17 cellular contexts compared by ENCODE assay signal in the genomic region with DNA sequence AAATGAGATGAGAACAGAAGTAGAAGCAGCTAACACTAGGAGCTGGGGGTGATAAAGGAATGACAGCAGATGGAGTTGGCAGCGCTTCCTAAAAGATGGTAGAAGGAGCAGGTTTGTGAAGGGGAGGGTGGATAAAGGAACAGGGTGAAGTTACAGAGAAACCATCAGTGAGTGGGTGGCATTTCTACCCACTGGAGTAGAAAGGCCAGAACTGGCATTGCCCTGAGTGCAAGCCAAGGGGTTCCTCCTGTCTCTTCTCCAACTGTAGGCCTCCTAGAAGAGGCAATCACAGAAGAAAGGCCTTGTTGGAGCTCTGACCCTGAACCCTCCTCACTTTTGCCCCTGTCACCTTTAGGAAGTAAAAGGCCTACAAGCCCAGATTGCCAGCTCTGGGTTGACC. TPM values are rescaled to one million over a fixed set of nuclear protein-coding genes. Genes with fewer than 3 reads are reported as not detected.
A peak's percentile ranks its signal among the peaks of the same experiment; 100 is the strongest.
DNase-seq lines count a peak whose midpoint lies in the region; ATAC-seq and TF ChIP-seq lines count a peak whose summit lies in the region.
"Had no signal": no experiment of that assay in that cellular context is flagged by ENCODE, and none has a peak within 500 bp of the region (broad histone marks: within the 10 kb centered on the region; RNA-seq: fewer than 3 reads in every experiment).

No MANE protein-coding gene starts in this region.

- H3K27ac ChIP-seq in HUES6 (ENCODE audit: low read depth, low read length) (no peak overlapping the region), brain microvascular endothelial cell (no peak overlapping the region), left lung (no peak overlapping the region)

- peaks cover 8% of the 10 kb centered on the region for H3K4me1 Mint-ChIP-seq in stimulated activated memory B cell treated with anti-CD40 and anti-IgM and Interleukin-4, amounts not matched to agents 10 μg/mL and 1 μg/mL and 100 μg/mL, for 72 hours
- peaks cover 0 to 16% of the 10 kb centered on the region in 2 donors for H3K4me1 Mint-ChIP-seq in natural killer cell

- peak overlapping the region; percentile 94 for H3K9ac ChIP-seq in HUES6 (ENCODE audit: low read length)

- no peaks in the 10 kb centered on the region for H3K36me3 Mint-ChIP-seq in stimulated activated memory B cell treated with anti-CD40 and anti-IgM and Interleukin-4, amounts not matched to agents 10 μg/mL and 1 μg/mL and 100 μg/mL, for 72 hours
- no peaks in the 10 kb centered on the region for H3K36me3 Mint-ChIP-seq in natural killer cell

- H3K36me3 ChIP-seq in HUES6 (ENCODE audit: control insufficient read depth, insufficient read depth, low read length): peaks cover 39% of the 10 kb centered on the region
- peaks cover 32% of the 10 kb centered on the region for H3K36me3 ChIP-seq in brain microvascular endothelial cell (replicated peaks)
- H3K36me3 ChIP-seq in left lung: peaks cover 0 to 8% of the 10 kb centered on the region in 2 donors
- H3K36me3 ChIP-seq in BE2C: no peaks in the 10 kb centered on the region

- peak overlapping the region; percentile 15 for H3K27ac Mint-ChIP-seq in stimulated activated memory B cell treated with anti-CD40 and anti-IgM and Interleukin-4, amounts not matched to agents 10 μg/mL and 1 μg/mL and 100 μg/mL, for 72 hours
- no peak overlapping the region for H3K27ac Mint-ChIP-seq in natural killer cell
- H3K27ac Mint-ChIP-seq: T-helper 17 cell had no signal

- H3K4me3 ChIP-seq in HUES6 (ENCODE audit: low read depth, low read length) (peak overlapping the region; percentile 78; the same call in 1 of the 2 replicates), brain microvascular endothelial cell (ENCODE audit: low read depth, low read length) (peak overlapping the region; percentile 89), left lung (peak overlapping the region; percentile 36 to 52), BE2C (ENCODE audit: low read depth, low read length) (no peak overlapping the region)
- H3K4me3 ChIP-seq: HAP-1 had no signal

- no peak for ATAC-seq in left lung
- no peak for ATAC-seq in stimulated activated memory B cell treated with anti-CD40 and anti-IgM and Interleukin-4, amounts not matched to agents 10 μg/mL and 1 μg/mL and 100 μg/mL, for 72 hours
- no peak for ATAC-seq in natural killer cell
- no peak for ATAC-seq in GM19035 (IDR thresholded peaks at IDR 0.05; ENCODE audit: unreplicated experiment)
- ATAC-seq: T-helper 17 cell had no signal

- in situ Hi-C loops in brain microvascular endothelial cell (cut with HindIII; ENCODE audit: low pct_ligation_motif_present, low sequenced_read_pairs): no loop called here

- H3K27me3 ChIP-seq in HUES6 (ENCODE audit: control insufficient read depth, insufficient read depth, low read length) (no peaks in the 10 kb centered on the region), brain microvascular endothelial cell (replicated peaks) (no peaks in the 10 kb centered on the region), left lung (peaks cover 0 to 23% of the 10 kb centered on the region in 2 donors), BE2C (peaks cover 8% of the 10 kb centered on the region; the same call in 1 of the 2 replicates)

- no peaks in the 10 kb centered on the region for H3K9me3 Mint-ChIP-seq in stimulated activated memory B cell treated with anti-CD40 and anti-IgM and Interleukin-4, amounts not matched to agents 10 μg/mL and 1 μg/mL and 100 μg/mL, for 72 hours
- no peaks in the 10 kb centered on the region for H3K9me3 Mint-ChIP-seq in natural killer cell

- H3K27me3 Mint-ChIP-seq in stimulated activated memory B cell treated with anti-CD40 and anti-IgM and Interleukin-4, amounts not matched to agents 10 μg/mL and 1 μg/mL and 100 μg/mL, for 72 hours: no peaks in the 10 kb centered on the region
- peaks cover 0 to 19% of the 10 kb centered on the region in 2 donors for H3K27me3 Mint-ChIP-seq in natural killer cell (ENCODE audit: low read depth in 2 of 2)
- H3K27me3 Mint-ChIP-seq: T-helper 17 cell had no signal

- TF ChIP-seq CTCF in brain microvascular endothelial cell (IDR thresholded peaks at IDR 0.05; ENCODE audit: low read depth, low read length, missing control alignments): no peak
- TF ChIP-seq CTCF in left lung (IDR thresholded peaks at IDR 0.05): no peak
- TF ChIP-seq CTCF in natural killer cell (IDR thresholded peaks at IDR 0.05): no peak
- no peak for TF ChIP-seq CTCF in BE2C (IDR thresholded peaks at IDR 0.05; ENCODE audit: low read depth, low read length)

- H3K9me3 ChIP-seq in HUES6 (ENCODE audit: control insufficient read depth, insufficient read depth, low read depth, low read length): no peaks in the 10 kb centered on the region
- no peaks in the 10 kb centered on the region for H3K9me3 ChIP-seq in left lung
- no peaks in the 10 kb centered on the region for H3K9me3 ChIP-seq in BE2C
- H3K9me3 ChIP-seq: HAP-1 had no signal

- H3K4me1 ChIP-seq in HUES6 (ENCODE audit: control insufficient read depth, insufficient read depth, low read length) (peaks cover 27% of the 10 kb centered on the region), left lung (peaks cover 5 to 10% of the 10 kb centered on the region in 2 donors), BE2C (no peaks in the 10 kb centered on the region)

- DNase-seq in brain microvascular endothelial cell: no peak
- DNase-seq in left lung: no peak
- no peak for DNase-seq in natural killer cell
- no peak for DNase-seq in BE2C
- DNase-seq in nucleus accumbens (lab: John Stamatoyannopoulos, UW): no peak
- DNase-seq: activated CD4-positive, alpha-beta T cell treated with anti-CD3 and anti-CD28 coated beads for 48 hours; activated T-cell treated with anti-CD3 and anti-CD28 coated beads, Interleukin-2, amount 50 U/mL, for 48 hours; cortex of kidney; NCI-H1930; NCI-H524; stimulated activated CD4-positive, alpha-beta T cell treated with anti-CD3 and anti-CD28 coated beads, Interleukin-15, amount 100 ng/mL, for 24 hours; T-helper 17 cell had no signal

- intact Hi-C loops in left lung (cut with DNase I) (no loop called here), natural killer cell (cut with micrococcal nuclease) (no loop called here)

- no peak overlapping the region for H3K4me3 Mint-ChIP-seq in stimulated activated memory B cell treated with anti-CD40 and anti-IgM and Interleukin-4, amounts not matched to agents 10 μg/mL and 1 μg/mL and 100 μg/mL, for 72 hours
- H3K4me3 Mint-ChIP-seq in natural killer cell: no peak overlapping the region
- H3K4me3 Mint-ChIP-seq: T-helper 17 cell had no signal

RNA-seq across cellular contexts. Expression of a gene that starts 2.2 kb away (rescaled TPM):
- total RNA-seq in left lung (100 to 1,000 TPM; 447 to 667 TPM), natural killer cell (1 to 10 TPM in 1 of 3 donors, under 1 TPM in 1, not detected in 1; 0.24 to 2.5 TPM)
- polyA plus RNA-seq in BE2C (2012; ENCODE audit: insufficient read depth, insufficient read length, low read depth): 3.5 TPM

RNA-seq across cellular contexts. Expression of a gene that starts 46.2 kb away (rescaled TPM):
- total RNA-seq in left lung: 1,000 to 10,000 TPM in 1 of 2 donors, 100 to 1,000 TPM in 1; 583 to 1,126 TPM
- total RNA-seq in natural killer cell: under 1 TPM in 2 of 3 donors, not detected in 1; 0.24 to 0.25 TPM
- polyA plus RNA-seq in BE2C (2012; ENCODE audit: insufficient read depth, insufficient read length, low read depth): 20.8 TPM
- total RNA-seq: LHCN-M2 had no signal

RNA-seq across cellular contexts. Expression of a gene that starts 55.1 kb away (rescaled TPM):
- total RNA-seq in left lung (100 to 1,000 TPM; 326 to 378 TPM), natural killer cell (100 to 1,000 TPM; 505 to 537 (median 518) TPM)
- polyA plus RNA-seq in BE2C (2012; ENCODE audit: insufficient read depth, insufficient read length, low read depth): 173 TPM

Comparison
In these comparisons a context has a peak if more than half of its experiments do, and no peak if none do; other contexts are left out.
1. RNA of a gene that starts 2.2 kb away (total RNA-seq): 447 to 667 TPM in left lung; 0.24 to 2.5 TPM in natural killer cell; every median in the first group is over 100 times any median in the second.
2. RNA of a gene that starts 46.2 kb away (total RNA-seq): 583 to 1,126 TPM in left lung; 0.24 to 0.25 TPM in natural killer cell; every median in the first group is over 100 times any median in the second.